Comparison of ENCODE assay signal across 8 cellular contexts in genomic region chr9:136244116-136244775, GRCh38.
DNase-seq lines count a peak whose midpoint lies in the region; ATAC-seq and TF ChIP-seq lines count a peak whose summit lies in the region.

No MANE protein-coding gene starts in this region.

- no peaks in the 10 kb centered on the region for H3K9me3 ChIP-seq in iPS-20b (ENCODE audit: insufficient read depth, low read depth, low read length)

- H4K20me1 ChIP-seq in KMS-11 (ENCODE audit: insufficient read depth) = no peaks in the 10 kb centered on the region

- peaks cover 51% of the 10 kb centered on the region for H3K4me1 Mint-ChIP-seq in activated T-cell treated with anti-CD3 and anti-CD28 coated beads, Interleukin-2, amount 50 U/mL, for 24 hours (ENCODE audit: low read depth)

- TF ChIP-seq CTCF in GM12865 (IDR thresholded peaks at IDR 0.05; ENCODE audit: insufficient read depth, low read depth, low read length, missing control alignments) (no peak), KMS-11 (conservative IDR thresholded peaks at IDR 0.05; ENCODE audit: low read depth, low read length) (no peak)

- peaks cover 53% of the 10 kb centered on the region; the same call in 1 of the 2 replicates for H3K79me2 ChIP-seq in KMS-11 (ENCODE audit: insufficient read depth, low read depth)

- peaks cover 49% of the 10 kb centered on the region for H3K36me3 Mint-ChIP-seq in activated T-cell treated with anti-CD3 and anti-CD28 coated beads, Interleukin-2, amount 50 U/mL, for 24 hours (ENCODE audit: low read depth)

- no peak overlapping the region for H2AFZ ChIP-seq in KMS-11 (ENCODE audit: low read depth)

- H3K27me3 ChIP-seq in KMS-11 (ENCODE audit: insufficient read depth, low read depth) = peaks cover 30% of the 10 kb centered on the region
- peaks cover 10% of the 10 kb centered on the region; the same call in 1 of the 2 replicates for H3K27me3 ChIP-seq in iPS-20b (ENCODE audit: insufficient read depth, low read length)

- no peaks in the 10 kb centered on the region for H3K27me3 Mint-ChIP-seq in activated T-cell treated with anti-CD3 and anti-CD28 coated beads, Interleukin-2, amount 50 U/mL, for 24 hours

- H3K36me3 ChIP-seq in KMS-11 (ENCODE audit: insufficient read depth) = no peaks in the 10 kb centered on the region
- no peaks in the 10 kb centered on the region for H3K36me3 ChIP-seq in iPS-20b (ENCODE audit: insufficient read depth, low read depth, low read length)

- H3K4me3 ChIP-seq in GM12865 (ENCODE audit: low read depth, low read length) (peak overlapping the region; percentile 64), KMS-11 (IDR thresholded peaks at IDR 0.05; ENCODE audit: insufficient read depth, low read depth, low read length) (no peak overlapping the region), iPS-20b (ENCODE audit: low read length) (peak overlapping the region; percentile 94)

- no peaks in the 10 kb centered on the region for H3K9me3 Mint-ChIP-seq in activated T-cell treated with anti-CD3 and anti-CD28 coated beads, Interleukin-2, amount 50 U/mL, for 24 hours

- H3K9ac ChIP-seq in KMS-11 (peak overlapping the region; percentile 79; the same call in 1 of the 2 replicates), iPS-20b (ENCODE audit: low read depth, low read length) (peak overlapping the region; percentile 83; the same call in 1 of the 2 replicates)

- H3K4me3 Mint-ChIP-seq in activated T-cell treated with anti-CD3 and anti-CD28 coated beads, Interleukin-2, amount 50 U/mL, for 24 hours = peak overlapping the region; percentile 89

- H3K27ac ChIP-seq in KMS-11 (peak overlapping the region; percentile 17; the same call in 1 of the 2 replicates), iPS-20b (ENCODE audit: low read length) (no peak overlapping the region)

- H3K4me1 ChIP-seq in KMS-11 (ENCODE audit: low read depth, poor library complexity, severe bottlenecking) (peaks cover 28% of the 10 kb centered on the region), iPS-20b (ENCODE audit: insufficient read depth, low read length) (peaks cover 18% of the 10 kb centered on the region)

- DNase-seq in GM12865 (ENCODE audit: low read depth) = peak; percentile 82
- DNase-seq in activated T-cell treated with anti-CD3 and anti-CD28 coated beads, Interleukin-2, amount 50 U/mL, for 24 hours = peak; percentile 61
- peak; percentile 43 to 77 for DNase-seq in stimulated activated CD8-positive, alpha-beta memory T cell treated with anti-CD3 and anti-CD28 coated beads, Interleukin-7, amount 100 ng/mL, for 48 hours (ENCODE audit: extremely low read depth in 1 of 2, low read depth in 1 of 2)

- ATAC-seq in GM19023 (IDR thresholded peaks at IDR 0.05; ENCODE audit: unreplicated experiment) (no peak), HG03469 (IDR thresholded peaks at IDR 0.05; ENCODE audit: unreplicated experiment) (no peak), HG03097 (IDR thresholded peaks at IDR 0.05; ENCODE audit: low FRiP score, unreplicated experiment) (no peak)

- H3K27ac Mint-ChIP-seq in activated T-cell treated with anti-CD3 and anti-CD28 coated beads, Interleukin-2, amount 50 U/mL, for 24 hours = peak overlapping the region; percentile 95

- H3K4me2 ChIP-seq in KMS-11 = peak overlapping the region; percentile 96
